1 cellular context compared by ENCODE assay signal in genomic region chr4:124872659-124873058, GRCh38.
TF ChIP-seq lines count a peak whose summit lies in the region.

No MANE protein-coding gene starts in this region.

TF ChIP-seq in H1, 55 proteins besides CTCF, POLR2A, EP300 and RAD21:
- TF ChIP-seq BRCA1 (IDR thresholded peaks at IDR 0.05; ENCODE audit: low read depth, low read length) (no peak), CTBP2 (IDR thresholded peaks at IDR 0.05; ENCODE audit: borderline replicate concordance, insufficient read depth, insufficient read length, low read length) (no peak), JUN (IDR thresholded peaks at IDR 0.05; ENCODE audit: low read depth, low read length) (no peak), TBP (IDR thresholded peaks at IDR 0.05; ENCODE audit: low read depth, low read length) (no peak), KDM5A (IDR thresholded peaks at IDR 0.05; ENCODE audit: low read length) (no peak), BCL11A (IDR thresholded peaks at IDR 0.05; ENCODE audit: low read depth in 2 of 2, low read length in 2 of 2) (no peak)
